In the genomic region with DNA sequence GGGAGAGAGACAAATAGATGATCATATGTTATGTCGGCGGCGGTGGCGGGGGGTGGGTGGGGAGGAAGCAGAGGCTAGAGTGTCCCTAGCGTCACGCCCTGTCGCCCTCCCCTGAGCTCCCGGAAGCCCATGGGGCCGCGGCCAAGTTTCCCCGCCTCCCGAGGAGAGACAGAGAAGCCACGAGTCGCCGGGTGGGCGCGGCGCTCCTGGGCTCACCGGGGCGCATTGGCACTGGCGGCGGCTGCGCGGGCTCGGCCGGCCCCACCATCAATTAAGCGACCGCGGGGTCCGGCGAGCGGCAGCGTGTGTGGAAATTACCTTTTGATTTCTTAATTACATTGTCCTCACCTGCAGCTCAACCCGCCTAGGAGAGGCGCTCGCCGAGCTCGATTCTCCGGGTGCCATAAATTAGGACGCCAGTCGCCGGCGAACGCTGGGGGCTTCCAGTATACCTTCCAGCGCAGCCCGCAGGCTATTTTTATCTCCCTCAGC, we compare ENCODE assay signal across 10 cellular contexts.
A peak's percentile ranks its signal among the peaks of the same experiment; 100 is the strongest.
DNase-seq lines count a peak whose midpoint lies in the region; ATAC-seq and TF ChIP-seq lines count a peak whose summit lies in the region.
"Had no signal": no experiment of that assay in that cellular context is flagged by ENCODE, and none has a peak within 500 bp of the region (broad histone marks: within the 10 kb centered on the region; RNA-seq: fewer than 3 reads in every experiment).

No MANE protein-coding gene starts in this region.

- H3K4me1 ChIP-seq in heart right ventricle (peaks cover 0 to 6% (median 0%) of the 10 kb centered on the region in 9 donors), heart left ventricle (peaks cover 0 to 6% (median 0%) of the 10 kb centered on the region in 12 donors)

- H3K27ac Mint-ChIP-seq in memory B cell: no peak overlapping the region
- H3K27ac Mint-ChIP-seq: activated CD4-positive, alpha-beta memory T cell treated with anti-CD3 and anti-CD28 coated beads, Interleukin-2, amount 10 ng/mL, durations not matched to agents 7 days and 5 days had no signal

- H3K36me3 ChIP-seq in heart right ventricle (no peaks in the 10 kb centered on the region), heart left ventricle (no peaks in the 10 kb centered on the region)

- H3K36me3 Mint-ChIP-seq in memory B cell: peaks cover 12% of the 10 kb centered on the region

- peaks cover 0 to 11% (median 0%) of the 10 kb centered on the region in 11 donors for H3K9me3 ChIP-seq in heart right ventricle
- H3K9me3 ChIP-seq in heart left ventricle: peaks cover 0 to 8% (median 2%) of the 10 kb centered on the region in 12 donors

- peaks cover 10% of the 10 kb centered on the region for H3K27me3 ChIP-seq in HL-60 (ENCODE audit: insufficient read depth, poor library complexity, severe bottlenecking)
- H3K27me3 ChIP-seq in heart right ventricle: peaks cover 0 to 94% (median 66%) of the 10 kb centered on the region in 7 donors
- peaks cover 0 to 86% (median 25%) of the 10 kb centered on the region in 9 donors for H3K27me3 ChIP-seq in heart left ventricle

- peak overlapping the region; percentile 43 for H3K4me3 Mint-ChIP-seq in memory B cell
- H3K4me3 Mint-ChIP-seq: activated CD4-positive, alpha-beta memory T cell treated with anti-CD3 and anti-CD28 coated beads, Interleukin-2, amount 10 ng/mL, durations not matched to agents 7 days and 5 days had no signal

- peak; percentile 45 for ATAC-seq in memory B cell (ENCODE audit: low read depth)
- no peak for ATAC-seq in heart right ventricle
- ATAC-seq in heart left ventricle: no peak
- ATAC-seq: HCT116 had no signal

- peaks cover 3% of the 10 kb centered on the region for H3K4me1 Mint-ChIP-seq in memory B cell

- DNase-seq in DMS153 treated with DMSO at 0.1 percent for 48 hours (lab: John Stamatoyannopoulos, UW; ENCODE audit: unreplicated experiment): peak; percentile 70
- peak in 1 of 2 experiments; percentile 27 for DNase-seq in HL-60 (ENCODE audit: low read depth in 1 of 2, low spot score in 1 of 2)
- DNase-seq in SW480 (ENCODE audit: low spot score): peak; percentile 43
- DNase-seq in memory B cell (ENCODE audit: low spot score in 2 of 2): no peak
- DNase-seq in stimulated activated CD4-positive, alpha-beta T cell treated with anti-CD3 and anti-CD28 coated beads, Interleukin-1b, Interleukin-23, amount 100 ng/mL, for 48 hours: no peak
- DNase-seq in superior temporal gyrus (ENCODE audit: extremely low spot score): no peak
- no peak for DNase-seq in heart right ventricle
- DNase-seq in heart left ventricle: no peak
- DNase-seq: activated CD4-positive, alpha-beta memory T cell treated with anti-CD3 and anti-CD28 coated beads, Interleukin-2, amount 10 ng/mL, durations not matched to agents 7 days and 5 days had no signal

- no peak for TF ChIP-seq POLR2A in heart left ventricle (IDR thresholded peaks at IDR 0.05)

- TF ChIP-seq CTCF in HL-60 (IDR thresholded peaks at IDR 0.05; ENCODE audit: insufficient read depth, low read length): no peak
- no peak for TF ChIP-seq CTCF in heart right ventricle (IDR thresholded peaks at IDR 0.05)
- TF ChIP-seq CTCF in heart left ventricle (IDR thresholded peaks at IDR 0.05): no peak

- intact Hi-C loops in heart right ventricle (cut with DNase I) (no loop called here), heart left ventricle (cut with DNase I) (no loop called here)

- 2% methylated on average over 41 to 46 of the region's 46 CpGs for whole genome bisulfite sequencing in heart right ventricle, 2 donors
- WGBS in heart left ventricle, 4 donors: 1 to 2% (median 1%) methylated on average over 46 of the region's 46 CpGs

- H3K27ac ChIP-seq in HL-60 (replicated peaks) (no peak overlapping the region), heart right ventricle (no peak overlapping the region), heart left ventricle (no peak overlapping the region)

- peaks cover 17% of the 10 kb centered on the region for H3K9me3 Mint-ChIP-seq in memory B cell

- H3K4me3 ChIP-seq in HL-60 (replicated peaks; ENCODE audit: insufficient read depth, low read length) (peak overlapping the region; percentile 23), heart right ventricle (peak overlapping the region in 1 of 10 donors; percentile 12), heart left ventricle (peak overlapping the region in 3 of 12 donors; percentile 7 to 25 (median 20))

- peaks cover 24% of the 10 kb centered on the region for H3K27me3 Mint-ChIP-seq in memory B cell

Comparison
In these comparisons a context has a peak if more than half of its experiments do, and no peak if none do; other contexts are left out.
1. DNase-seq: peak in DMS153 treated with DMSO at 0.1 percent for 48 hours (single experiment) and SW480 (single experiment); none in memory B cell (0 of 2), stimulated activated CD4-positive, alpha-beta T cell treated with anti-CD3 and anti-CD28 coated beads, Interleukin-1b, Interleukin-23, amount 100 ng/mL, for 48 hours (single experiment), superior temporal gyrus (single experiment), heart right ventricle (0 of 2) and heart left ventricle (0 of 5).